ENCODE assay signal across 28 cellular contexts in genomic region chr7:71990138-71990462, GRCh38.
"Had no signal": no experiment of that assay in that cellular context is flagged by ENCODE, and none has a peak within 500 bp of the region (broad histone marks: within the 10 kb centered on the region; RNA-seq: fewer than 3 reads in every experiment).

No MANE protein-coding gene starts in this region.

- H3K27me3 Mint-ChIP-seq: effector memory CD8-positive, alpha-beta T cell had no signal

- H3K9me3 ChIP-seq: colonic mucosa, esophagus squamous epithelium, gastrocnemius medialis, gastroesophageal sphincter, heart left ventricle, heart right ventricle had no signal

- H3K27ac ChIP-seq: colonic mucosa, coronary artery, dorsolateral prefrontal cortex, epithelial cell of prostate, esophagus squamous epithelium, foreskin keratinocyte, gastrocnemius medialis, gastroesophageal sphincter, heart left ventricle, heart right ventricle had no signal

- H3K4me1 Mint-ChIP-seq: endodermal cell had no signal

- H3K36me3 ChIP-seq: colonic mucosa, esophagus squamous epithelium, gastrocnemius medialis, gastroesophageal sphincter, heart left ventricle, heart right ventricle had no signal

- H3K9me3 Mint-ChIP-seq: dendritic cell treated with granulocyte-macrophage colony-stimulating factor and Interleukin-4, amounts not matched to agents 40 ng/mL and 50 ng/mL, for 4 days; endodermal cell had no signal

- H3K4me1 ChIP-seq: colonic mucosa, esophagus squamous epithelium, foreskin keratinocyte, gastrocnemius medialis, gastroesophageal sphincter, heart left ventricle, heart right ventricle had no signal

- DNase-seq: colonic mucosa; cortex of kidney; dermis blood vessel endothelial cell; dorsolateral prefrontal cortex; effector CD4-positive, alpha-beta T cell; effector CD8-positive, alpha-beta T cell; effector memory CD4-positive, alpha-beta T cell; effector memory CD8-positive, alpha-beta T cell; endodermal cell; erythroblast; esophagus squamous epithelium; foreskin fibroblast; foreskin keratinocyte; foreskin melanocyte; gastrocnemius medialis; glutamatergic neuron; head of caudate nucleus; heart left ventricle; heart right ventricle had no signal

- H3K27ac Mint-ChIP-seq: dendritic cell treated with granulocyte-macrophage colony-stimulating factor and Interleukin-4, amounts not matched to agents 40 ng/mL and 50 ng/mL, for 4 days; effector memory CD8-positive, alpha-beta T cell; endodermal cell had no signal

- FAIRE-seq: colon, endometrium, endothelial cell of umbilical vein, frontal cortex had no signal

- H3K4me3 ChIP-seq: colonic mucosa, coronary artery, dorsolateral prefrontal cortex, esophagus squamous epithelium, gastrocnemius medialis, gastroesophageal sphincter, heart left ventricle, heart right ventricle had no signal

- ATAC-seq: effector memory CD8-positive, alpha-beta T cell; esophagus mucosa; foreskin keratinocyte; gastrocnemius medialis; gastroesophageal sphincter; heart left ventricle; heart right ventricle had no signal

- H3K27me3 ChIP-seq: colonic mucosa, dorsolateral prefrontal cortex, esophagus squamous epithelium, foreskin keratinocyte, gastrocnemius medialis, gastroesophageal sphincter, heart left ventricle, heart right ventricle had no signal

- H3K4me3 Mint-ChIP-seq: dendritic cell treated with granulocyte-macrophage colony-stimulating factor and Interleukin-4, amounts not matched to agents 40 ng/mL and 50 ng/mL, for 4 days; effector memory CD8-positive, alpha-beta T cell; endodermal cell had no signal
